In the genomic region with DNA sequence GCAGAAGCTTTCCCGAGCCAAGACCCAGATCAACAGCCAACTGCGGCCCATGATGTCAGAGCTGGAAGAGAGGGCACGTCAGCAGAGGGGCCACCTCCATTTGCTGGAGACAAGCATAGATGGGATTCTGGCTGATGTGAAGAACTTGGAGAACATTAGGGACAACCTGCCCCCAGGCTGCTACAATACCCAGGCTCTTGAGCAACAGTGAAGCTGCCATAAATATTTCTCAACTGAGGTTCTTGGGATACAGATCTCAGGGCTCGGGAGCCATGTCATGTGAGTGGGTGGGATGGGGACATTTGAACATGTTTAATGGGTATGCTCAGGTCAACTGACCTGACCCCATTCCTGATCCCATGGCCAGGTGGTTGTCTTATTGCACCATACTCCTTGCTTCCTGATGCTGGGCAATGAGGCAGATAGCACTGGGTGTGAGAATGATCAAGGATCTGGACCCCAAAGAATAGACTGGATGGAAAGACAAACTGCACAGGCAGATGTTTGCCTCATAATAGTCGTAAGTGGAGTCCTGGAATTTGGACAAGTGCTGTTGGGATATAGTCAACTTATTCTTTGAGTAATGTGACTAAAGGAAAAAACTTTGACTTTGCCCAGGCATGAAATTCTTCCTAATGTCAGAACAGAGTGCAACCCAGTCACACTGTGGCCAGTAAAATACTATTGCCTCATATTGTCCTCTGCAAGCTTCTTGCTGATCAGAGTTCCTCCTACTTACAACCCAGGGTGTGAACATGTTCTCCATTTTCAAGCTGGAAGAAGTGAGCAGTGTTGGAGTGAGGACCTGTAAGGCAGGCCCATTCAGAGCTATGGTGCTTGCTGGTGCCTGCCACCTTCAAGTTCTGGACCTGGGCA, we compare ENCODE assay signal across 15 cellular contexts. TPM values are rescaled to one million over a fixed set of nuclear protein-coding genes. Genes with fewer than 3 reads are reported as not detected.
DNase-seq lines count a peak whose midpoint lies in the region; ATAC-seq, FAIRE-seq and TF ChIP-seq lines count a peak whose summit lies in the region.
"Had no signal": no experiment of that assay in that cellular context is flagged by ENCODE, and none has a peak within 500 bp of the region (broad histone marks: within the 10 kb centered on the region; RNA-seq: fewer than 3 reads in every experiment).

No MANE protein-coding gene starts in this region.

- CTCF ChIA-PET in HepG2 (lab: Yijun Ruan, JAX; ENCODE audit: low intra/inter-chr PET ratio, low total read pairs): no interaction called here

- DNase-seq in right lobe of liver: no peak
- DNase-seq in HepG2 (ENCODE audit: low spot score): no peak
- DNase-seq in fibroblast of pulmonary artery (ENCODE audit: low read depth): peak; percentile 53
- peak in 1 of 6 donors; percentile 14 for DNase-seq in pancreas
- no peak for DNase-seq in G401 (ENCODE audit: low spot score)
- no peak for DNase-seq in GDM1 (lab: John Stamatoyannopoulos, UW)
- DNase-seq: activated CD4-positive, alpha-beta memory T cell treated with anti-CD3 and anti-CD28 coated beads, Interleukin-2, amount 10 ng/mL, durations not matched to agents 7 days and 5 days; activated naive CD4-positive, alpha-beta T cell treated with anti-CD3 and anti-CD28 coated beads, Interleukin-2, amount 10 ng/mL, durations not matched to agents 7 days and 5 days; DMS53; NCI-H1105; NCI-H82; small intestine had no signal

- TF ChIP-seq POLR2A in right lobe of liver (IDR thresholded peaks at IDR 0.05): no peak
- TF ChIP-seq POLR2A in HepG2 (IDR thresholded peaks at IDR 0.05; ENCODE audit: insufficient read depth in 1 of 2, low read depth in 2 of 2, low read length in 2 of 2): no peak

- FAIRE-seq in HepG2 (lab: Jason Lieb, UNC) (no peak), pancreas (lab: Jason Lieb, UNC) (no peak)
- FAIRE-seq: A549, small intestine had no signal

- intact Hi-C loops in right lobe of liver (cut with DNase I) (no loop called here), HepG2 (cut with micrococcal nuclease; ENCODE audit: unreplicated experiment) (no loop called here), pancreas (cut with DNase I) (no loop called here)

- TF ChIP-seq CTCF in right lobe of liver (IDR thresholded peaks at IDR 0.05) (no peak), HepG2 (CRISPR knock-in tag; IDR thresholded peaks at IDR 0.05) (no peak), fibroblast of pulmonary artery (IDR thresholded peaks at IDR 0.05; ENCODE audit: low read length, missing control alignments) (no peak), pancreas (IDR thresholded peaks at IDR 0.05) (no peak)

- H3K4me2 ChIP-seq in HepG2 (ENCODE audit: low read depth, low read length): no peak overlapping the region
- H3K4me2 ChIP-seq: A549 had no signal

- H4K20me1 ChIP-seq in HepG2 (ENCODE audit: insufficient read depth, low read length): no peaks in the 10 kb centered on the region

- no peaks in the 10 kb centered on the region for H3K79me2 ChIP-seq in HepG2 (ENCODE audit: insufficient read depth, low read length)

- in situ Hi-C loops in HepG2 (cut with HindIII; ENCODE audit: extremely low pct_ligation_motif_present, low pct_unique_long_range_greater_than_20kb): no loop called here
- in situ Hi-C loops in G401 (cut with HindIII; ENCODE audit: low sequenced_read_pairs): no loop called here

- H2AFZ ChIP-seq in HepG2 (ENCODE audit: low read length): no peak overlapping the region

- no peaks in the 10 kb centered on the region for H3K36me3 ChIP-seq in right lobe of liver
- no peaks in the 10 kb centered on the region for H3K36me3 ChIP-seq in HepG2 (replicated peaks in 1 of 2; ENCODE audit: control insufficient read depth in 1 of 2, insufficient read depth in 2 of 2, low read length in 2 of 2)
- no peaks in the 10 kb centered on the region for H3K36me3 ChIP-seq in pancreas

- WGBS in right lobe of liver (ENCODE audit: insufficient coverage, low coverage, low lambda C conversion rate, missing lambda C conversion rate): 68% methylated on average over 4 of the region's 5 CpGs
- WGBS in HepG2 (ENCODE audit: low lambda C conversion rate): 43% methylated on average over 5 of the region's 5 CpGs
- 80 to 86% methylated on average over 5 of the region's 5 CpGs for WGBS in pancreas, 2 donors

- H3K9ac ChIP-seq in HepG2 (ENCODE audit: insufficient read depth, low read depth, low read length): no peak overlapping the region

- no peaks in the 10 kb centered on the region for H3K4me1 ChIP-seq in right lobe of liver
- no peaks in the 10 kb centered on the region for H3K4me1 ChIP-seq in HepG2 (ENCODE audit: insufficient read depth, low read length)
- H3K4me1 ChIP-seq in pancreas: no peaks in the 10 kb centered on the region
- H3K4me1 ChIP-seq: A549 had no signal

- H3K4me3 ChIP-seq in right lobe of liver (no peak overlapping the region), HepG2 (replicated peaks in 1 of 3; ENCODE audit: insufficient read depth in 1 of 3, low read depth in 2 of 3, low read length in 3 of 3) (no peak overlapping the region), fibroblast of pulmonary artery (replicated peaks; ENCODE audit: low read depth, low read length) (no peak overlapping the region), pancreas (no peak overlapping the region)
- H3K4me3 ChIP-seq: A549 had no signal

- H3K27ac ChIP-seq in right lobe of liver (no peak overlapping the region), HepG2 (ENCODE audit: extremely low read length, insufficient read depth, low read length) (no peak overlapping the region), pancreas (no peak overlapping the region)
- H3K27ac ChIP-seq: A549 had no signal

- TF ChIP-seq RAD21 in HepG2 (CRISPR knock-in tag; IDR thresholded peaks at IDR 0.05): no peak

- H3K27me3 ChIP-seq in right lobe of liver (no peaks in the 10 kb centered on the region), HepG2 (ENCODE audit: control insufficient read depth in 1 of 2, insufficient read depth in 2 of 2, low read length in 2 of 2) (peaks cover 0 to 12% of the 10 kb centered on the region in 2 experiments; a peak in 2 of 5 replicates), pancreas (no peaks in the 10 kb centered on the region)

- POLR2A ChIA-PET in HepG2 (lab: Yijun Ruan, JAX): no interaction called here

- no TSS peak for BruUV-seq in HepG2 (replicated peaks; lab: Mats Ljungman, UMichigan)

- H3K9me3 ChIP-seq in right lobe of liver (no peaks in the 10 kb centered on the region), HepG2 (ENCODE audit: low read length) (no peaks in the 10 kb centered on the region), pancreas (no peaks in the 10 kb centered on the region)
- H3K9me3 ChIP-seq: A549 had no signal

- TF ChIP-seq EP300 in HepG2 (IDR thresholded peaks at IDR 0.05; ENCODE audit: low read depth in 2 of 2, low read length in 2 of 2) (no peak), HepG2 (CRISPR knock-in tag; IDR thresholded peaks at IDR 0.05; ENCODE audit: borderline replicate concordance) (no peak)

- ATAC-seq in right lobe of liver (peak; percentile 48 to 80 (median 57)), HepG2 (no peak), pancreas (peak in 3 of 4 donors; percentile 20 to 75 (median 67)), HG02763 (IDR thresholded peaks at IDR 0.05; ENCODE audit: unreplicated experiment) (no peak), HG02759 (IDR thresholded peaks at IDR 0.05; ENCODE audit: unreplicated experiment) (no peak)
- ATAC-seq: A549 had no signal

TF ChIP-seq in HepG2, 621 proteins besides CTCF, POLR2A, EP300 and RAD21 (continues in another document):
- TF ChIP-seq ESRRA (CRISPR knock-in tag; IDR thresholded peaks at IDR 0.05; ENCODE audit: low read depth) (no peak), ZEB1 (IDR thresholded peaks at IDR 0.05; ENCODE audit: insufficient replicate concordance, low read depth) (no peak)
- TF ChIP-seq, protein P1, sequence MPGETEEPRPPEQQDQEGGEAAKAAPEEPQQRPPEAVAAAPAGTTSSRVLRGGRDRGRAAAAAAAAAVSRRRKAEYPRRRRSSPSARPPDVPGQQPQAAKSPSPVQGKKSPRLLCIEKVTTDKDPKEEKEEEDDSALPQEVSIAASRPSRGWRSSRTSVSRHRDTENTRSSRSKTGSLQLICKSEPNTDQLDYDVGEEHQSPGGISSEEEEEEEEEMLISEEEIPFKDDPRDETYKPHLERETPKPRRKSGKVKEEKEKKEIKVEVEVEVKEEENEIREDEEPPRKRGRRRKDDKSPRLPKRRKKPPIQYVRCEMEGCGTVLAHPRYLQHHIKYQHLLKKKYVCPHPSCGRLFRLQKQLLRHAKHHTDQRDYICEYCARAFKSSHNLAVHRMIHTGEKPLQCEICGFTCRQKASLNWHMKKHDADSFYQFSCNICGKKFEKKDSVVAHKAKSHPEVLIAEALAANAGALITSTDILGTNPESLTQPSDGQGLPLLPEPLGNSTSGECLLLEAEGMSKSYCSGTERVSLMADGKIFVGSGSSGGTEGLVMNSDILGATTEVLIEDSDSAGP (CRISPR knock-in tag; IDR thresholded peaks at IDR 0.05; ENCODE audit: borderline replicate concordance): no peak

RNA-seq across cellular contexts. Expression of gene LAMC2, which starts 57.4 kb away (rescaled TPM):
- total RNA-seq in right lobe of liver (1 to 10 TPM in 2 of 6 experiments, under 1 TPM in 4; 0.17 to 1.5 (median 0.49) TPM), HepG2 (2016; rRNA removed; fragmentation: Illumina TruSeq; extraction: Trizol) (not detected in 2 replicates), pancreas (10 to 100 TPM in 2 of 6 donors, 1 to 10 TPM in 4; 1.3 to 31.2 (median 2.2) TPM)
- total RNA-seq in HepG2 (2016; cell fraction: cytosol; rRNA removed; fragmentation: Illumina TruSeq; extraction: Trizol; ENCODE audit: low read depth): not detected in 2 replicates
- not detected in 2 replicates for total RNA-seq in HepG2 (2016; cell fraction: insoluble cytoplasmic fraction; rRNA removed; fragmentation: Illumina TruSeq; extraction: Trizol)
- total RNA-seq in HepG2 (2016; cell fraction: membrane; rRNA removed; fragmentation: Illumina TruSeq; extraction: Trizol): not detected in 2 replicates
- total RNA-seq in HepG2 (2016; cell fraction: nucleus; rRNA removed; fragmentation: Illumina TruSeq; extraction: Trizol): not detected in 2 replicates
- polyA plus RNA-seq in HepG2 (2011; rRNA removed) (0.01 and 0.03 TPM in 2 replicates), pancreas (1 to 10 TPM; 1.8 to 2.7 TPM)
- polyA plus RNA-seq in HepG2 (2011; cell fraction: cytosol; rRNA removed): 0.01 TPM in 1 of 2 replicates, not detected in the other
- polyA plus RNA-seq in HepG2 (2011; cell fraction: nucleus; rRNA removed): 0.05 TPM in 1 of 2 replicates, not detected in the other
- polyA plus RNA-seq in HepG2 (2012): not detected in 2 replicates
- not detected in 2 replicates for polyA plus RNA-seq in HepG2 (2016; cell fraction: cytosol; fragmentation: Illumina TruSeq; extraction: Trizol; ENCODE audit: low read depth)
- not detected in 2 replicates for polyA plus RNA-seq in HepG2 (2016; cell fraction: insoluble cytoplasmic fraction; fragmentation: Illumina TruSeq; extraction: Trizol; ENCODE audit: low read depth)
- polyA plus RNA-seq in HepG2 (2016; cell fraction: membrane; fragmentation: Illumina TruSeq; extraction: Trizol; ENCODE audit: low read depth): not detected in 2 replicates
- not detected in 2 replicates for polyA plus RNA-seq in HepG2 (2016; cell fraction: nucleus; fragmentation: Illumina TruSeq; extraction: Trizol; ENCODE audit: insufficient read depth, low read depth)
- polyA minus RNA-seq in HepG2 (2011; rRNA and poly(A)+ RNA removed; ENCODE audit: low replicate concordance): 0.04 and 1.2 TPM in 2 replicates
- not detected in 2 replicates for polyA minus RNA-seq in HepG2 (2011; cell fraction: cytosol; rRNA and poly(A)+ RNA removed)
- 0.13 TPM in 1 of 2 replicates, not detected in the other for polyA minus RNA-seq in HepG2 (2011; cell fraction: nucleus; rRNA and poly(A)+ RNA removed)
- 0.61 and 0.68 TPM in 2 replicates for total RNA-seq in G401 (2014; rRNA removed; shearing (Covaris generic))
- total RNA-seq: activated CD4-positive, alpha-beta memory T cell treated with anti-CD3 and anti-CD28 coated beads, Interleukin-2, amount 10 ng/mL, durations not matched to agents 7 days and 5 days had no signal

Comparison
In these comparisons a context has a peak if more than half of its experiments do, and no peak if none do; other contexts are left out.
1. ATAC-seq: peak in right lobe of liver (4 of 4) and pancreas (3 of 4); none in HepG2 (single experiment), HG02763 (single experiment) and HG02759 (single experiment).